In genomic region chrX:10505726-10506125, GRCh38 we compare ENCODE assay signal across 35 cellular contexts.
"Had no signal": no experiment of that assay in that cellular context is flagged by ENCODE, and none has a peak within 500 bp of the region (broad histone marks: within the 10 kb centered on the region; RNA-seq: fewer than 3 reads in every experiment).

No MANE protein-coding gene starts in this region.

- H3K4me3 ChIP-seq: adrenal gland had no signal

- H3K27ac Mint-ChIP-seq: activated CD4-positive, alpha-beta memory T cell treated with anti-CD3 and anti-CD28 coated beads, Interleukin-2, amount 10 ng/mL, durations not matched to agents 7 days and 5 days; activated CD4-positive, alpha-beta T cell treated with anti-CD3 and anti-CD28 coated beads for 36 hours; activated CD4-positive, alpha-beta T cell treated with anti-CD3 and anti-CD28 coated beads, Interleukin-2, amount 10 ng/mL, durations not matched to agents 7 days and 5 days; activated CD8-positive, alpha-beta memory T cell treated with anti-CD3 and anti-CD28 coated beads, Interleukin-2, amount 10 ng/mL, durations not matched to agents 7 days and 5 days; activated CD8-positive, alpha-beta T cell treated with anti-CD3 and anti-CD28 coated beads, Interleukin-2, amount 10 ng/mL, durations not matched to agents 7 days and 5 days; activated naive CD4-positive, alpha-beta T cell treated with anti-CD3 and anti-CD28 coated beads for 36 hours; activated naive CD8-positive, alpha-beta T cell treated with anti-CD3 and anti-CD28 coated beads for 36 hours; activated T-cell treated with anti-CD3 and anti-CD28 coated beads, Interleukin-2, amount 50 U/mL, for 72 hours; activated T-helper 1 cell treated with anti-CD3 and anti-CD28 coated beads, Interleukin-12 subunit alpha, Interleukin-12 subunit beta, Interleukin-2, Interleukin-4 antibody, amounts not matched to agents 30 ng/mL and 10 ng/mL and 1 ng/mL, durations not matched to agents 14 hours and 24 hours and 36 hours; activated T-helper 17 cell treated with anti-CD3 and anti-CD28 coated beads, Interleukin-2, amount 50 U/mL, for 72 hours; brain; T-helper 1 cell treated with Interleukin-12 subunit alpha and Interleukin-12 subunit beta and Interleukin-4 antibody, amounts not matched to agents 30 μg/mL and 1 μg/mL, for 36 hours; T-helper 2 cell treated with Interferon-gamma antibody and Interleukin-4, amounts not matched to agents 5 μg/mL and 100 μg/mL, for 36 hours had no signal

- H3K9me3 Mint-ChIP-seq: activated naive CD4-positive, alpha-beta T cell treated with anti-CD3 and anti-CD28 coated beads for 36 hours; activated naive CD4-positive, alpha-beta T cell treated with anti-CD3 and anti-CD28 coated beads, Interleukin-2, amount 50 U/mL, for 72 hours; activated naive CD8-positive, alpha-beta T cell treated with anti-CD3 and anti-CD28 coated beads for 36 hours; activated T-cell treated with anti-CD3 and anti-CD28 coated beads, Interleukin-2, amount 50 U/mL, for 4 hours; activated T-helper 1 cell treated with anti-CD3 and anti-CD28 coated beads, Interleukin-12 subunit alpha, Interleukin-12 subunit beta, Interleukin-2, Interleukin-4 antibody, amounts not matched to agents 30 ng/mL and 10 ng/mL and 1 ng/mL, durations not matched to agents 14 hours and 24 hours and 36 hours; activated T-helper 17 cell treated with anti-CD3 and anti-CD28 coated beads, Interleukin-2, amount 50 U/mL, for 72 hours; T-helper 1 cell treated with Interleukin-12 subunit alpha and Interleukin-12 subunit beta and Interleukin-4 antibody, amounts not matched to agents 30 μg/mL and 1 μg/mL, for 36 hours; T-helper 2 cell treated with Interferon-gamma antibody and Interleukin-4, amounts not matched to agents 5 μg/mL and 100 μg/mL, for 36 hours had no signal

- H3K4me1 Mint-ChIP-seq: activated CD4-positive, alpha-beta memory T cell treated with anti-CD3 and anti-CD28 coated beads, Interleukin-2, amount 10 ng/mL, durations not matched to agents 7 days and 5 days; activated CD4-positive, alpha-beta T cell treated with anti-CD3 and anti-CD28 coated beads for 36 hours; activated CD4-positive, alpha-beta T cell treated with anti-CD3 and anti-CD28 coated beads, Interleukin-2, amount 10 ng/mL, durations not matched to agents 7 days and 5 days; activated CD8-positive, alpha-beta memory T cell treated with anti-CD3 and anti-CD28 coated beads, Interleukin-2, amount 10 ng/mL, durations not matched to agents 7 days and 5 days; activated naive CD8-positive, alpha-beta T cell treated with anti-CD3 and anti-CD28 coated beads for 36 hours; activated T-helper 17 cell treated with anti-CD3 and anti-CD28 coated beads, Interleukin-2, amount 50 U/mL, for 72 hours had no signal

- H3K27me3 ChIP-seq: adrenal gland had no signal

- H3K36me3 Mint-ChIP-seq: activated CD8-positive, alpha-beta memory T cell treated with anti-CD3 and anti-CD28 coated beads, Interleukin-2, amount 10 ng/mL, durations not matched to agents 7 days and 5 days; activated naive CD4-positive, alpha-beta T cell treated with anti-CD3 and anti-CD28 coated beads, Interleukin-2, amount 50 U/mL, for 72 hours; activated naive CD8-positive, alpha-beta T cell treated with anti-CD3 and anti-CD28 coated beads for 36 hours had no signal

- H3K27me3 Mint-ChIP-seq: activated CD4-positive, alpha-beta memory T cell treated with anti-CD3 and anti-CD28 coated beads, Interleukin-2, amount 10 ng/mL, durations not matched to agents 7 days and 5 days; activated CD4-positive, alpha-beta T cell treated with anti-CD3 and anti-CD28 coated beads for 36 hours; activated CD4-positive, alpha-beta T cell treated with anti-CD3 and anti-CD28 coated beads, Interleukin-2, amount 10 ng/mL, durations not matched to agents 7 days and 5 days; activated CD8-positive, alpha-beta memory T cell treated with anti-CD3 and anti-CD28 coated beads, Interleukin-2, amount 10 ng/mL, durations not matched to agents 7 days and 5 days; activated naive CD8-positive, alpha-beta T cell treated with anti-CD3 and anti-CD28 coated beads for 36 hours; activated T-helper 17 cell treated with anti-CD3 and anti-CD28 coated beads, Interleukin-2, amount 50 U/mL, for 72 hours; brain had no signal

- H3K36me3 ChIP-seq: adrenal gland had no signal

- FAIRE-seq: TTC549 had no signal

- DNase-seq: activated CD4-positive, alpha-beta memory T cell treated with anti-CD3 and anti-CD28 coated beads, Interleukin-2, amount 10 ng/mL, durations not matched to agents 7 days and 5 days; activated CD4-positive, alpha-beta T cell treated with anti-CD3 and anti-CD28 coated beads for 1 hour; activated CD4-positive, alpha-beta T cell treated with anti-CD3 and anti-CD28 coated beads for 36 hours; activated CD4-positive, alpha-beta T cell treated with anti-CD3 and anti-CD28 coated beads for 48 hours; activated CD4-positive, alpha-beta T cell treated with anti-CD3 and anti-CD28 coated beads, Interleukin-2, amount 10 ng/mL, durations not matched to agents 7 days and 5 days; activated CD4-positive, alpha-beta T cell treated with anti-CD3 and anti-CD28 coated beads, Interleukin-2, amount 50 U/mL, for 48 hours; activated CD4-positive, CD25-positive, alpha-beta regulatory T cell; activated CD8-positive, alpha-beta memory T cell treated with anti-CD3 and anti-CD28 coated beads for 24 hours; activated CD8-positive, alpha-beta memory T cell treated with anti-CD3 and anti-CD28 coated beads, Interleukin-2, amount 10 ng/mL, durations not matched to agents 7 days and 5 days; activated CD8-positive, alpha-beta T cell treated with anti-CD3 and anti-CD28 coated beads, Interleukin-2, amount 10 ng/mL, durations not matched to agents 7 days and 5 days; activated effector memory CD4-positive, alpha-beta T cell treated with anti-CD3 and anti-CD28 coated beads, Interleukin-2, amount 50 U/mL, for 16 hours; activated gamma-delta T cell treated with Interleukin-2 at 50 U/mL for 16 hours; activated naive CD4-positive, alpha-beta T cell; activated naive CD4-positive, alpha-beta T cell treated with anti-CD3 and anti-CD28 coated beads for 36 hours; activated naive CD4-positive, alpha-beta T cell treated with anti-CD3 and anti-CD28 coated beads, Interleukin-2, amount 50 U/mL, for 16 hours; activated naive CD8-positive, alpha-beta T cell treated with anti-CD3 and anti-CD28 coated beads for 36 hours; activated T-cell treated with anti-CD3 and anti-CD28 coated beads for 4 hours; activated T-cell treated with anti-CD3 and anti-CD28 coated beads, Interleukin-2, amount 50 U/mL, for 1 hour; activated T-cell treated with anti-CD3 and anti-CD28 coated beads, Interleukin-2, amount 50 U/mL, for 4 hours; activated T-cell treated with anti-CD3 and anti-CD28 coated beads, Interleukin-2, amount 50 U/mL, for 72 hours; adrenal gland; amniotic stem cell; aorta; central memory CD4-positive, alpha-beta T cell; T-helper 1 cell; T-helper 2 cell; T-helper 9 cell had no signal

- ATAC-seq: activated CD4-positive, alpha-beta T cell treated with anti-CD3 and anti-CD28 coated beads for 36 hours; activated CD4-positive, CD25-positive, alpha-beta regulatory T cell treated with anti-CD3 and anti-CD28 coated beads, Interleukin-2, amount 50 U/mL, for 24 hours; activated CD8-positive, alpha-beta memory T cell treated with anti-CD3 and anti-CD28 coated beads, Interleukin-2, amount 10 ng/mL, durations not matched to agents 7 days and 5 days; activated CD8-positive, alpha-beta T cell treated with anti-CD3 and anti-CD28 coated beads, Interleukin-2, amount 10 ng/mL, durations not matched to agents 7 days and 5 days; activated naive CD4-positive, alpha-beta T cell treated with anti-CD3 and anti-CD28 coated beads, Interleukin-2, amount 50 U/mL, for 72 hours; activated T-cell treated with anti-CD3 and anti-CD28 coated beads, Interleukin-2, amount 50 U/mL, for 4 hours; activated T-cell treated with anti-CD3 and anti-CD28 coated beads, Interleukin-2, amount 50 U/mL, for 72 hours; activated T-helper 17 cell treated with anti-CD3 and anti-CD28 coated beads, Interleukin-2, amount 50 U/mL, for 72 hours had no signal

- H3K4me3 Mint-ChIP-seq: activated CD4-positive, alpha-beta memory T cell treated with anti-CD3 and anti-CD28 coated beads, Interleukin-2, amount 10 ng/mL, durations not matched to agents 7 days and 5 days; activated CD4-positive, alpha-beta T cell treated with anti-CD3 and anti-CD28 coated beads for 36 hours; activated CD4-positive, alpha-beta T cell treated with anti-CD3 and anti-CD28 coated beads, Interleukin-2, amount 10 ng/mL, durations not matched to agents 7 days and 5 days; activated CD8-positive, alpha-beta memory T cell treated with anti-CD3 and anti-CD28 coated beads, Interleukin-2, amount 10 ng/mL, durations not matched to agents 7 days and 5 days; activated CD8-positive, alpha-beta T cell treated with anti-CD3 and anti-CD28 coated beads, Interleukin-2, amount 10 ng/mL, durations not matched to agents 7 days and 5 days; activated naive CD4-positive, alpha-beta T cell treated with anti-CD3 and anti-CD28 coated beads for 36 hours; activated naive CD8-positive, alpha-beta T cell treated with anti-CD3 and anti-CD28 coated beads for 36 hours; activated T-cell treated with anti-CD3 and anti-CD28 coated beads, Interleukin-2, amount 50 U/mL, for 4 hours; activated T-cell treated with anti-CD3 and anti-CD28 coated beads, Interleukin-2, amount 50 U/mL, for 72 hours; activated T-helper 1 cell treated with anti-CD3 and anti-CD28 coated beads, Interleukin-12 subunit alpha, Interleukin-12 subunit beta, Interleukin-2, Interleukin-4 antibody, amounts not matched to agents 30 ng/mL and 10 ng/mL and 1 ng/mL, durations not matched to agents 14 hours and 24 hours and 36 hours; activated T-helper 17 cell treated with anti-CD3 and anti-CD28 coated beads, Interleukin-2, amount 50 U/mL, for 72 hours; brain; T-helper 1 cell treated with Interleukin-12 subunit alpha and Interleukin-12 subunit beta and Interleukin-4 antibody, amounts not matched to agents 30 μg/mL and 1 μg/mL, for 36 hours; T-helper 2 cell treated with Interferon-gamma antibody and Interleukin-4, amounts not matched to agents 5 μg/mL and 100 μg/mL, for 36 hours had no signal
